In the genomic region with DNA sequence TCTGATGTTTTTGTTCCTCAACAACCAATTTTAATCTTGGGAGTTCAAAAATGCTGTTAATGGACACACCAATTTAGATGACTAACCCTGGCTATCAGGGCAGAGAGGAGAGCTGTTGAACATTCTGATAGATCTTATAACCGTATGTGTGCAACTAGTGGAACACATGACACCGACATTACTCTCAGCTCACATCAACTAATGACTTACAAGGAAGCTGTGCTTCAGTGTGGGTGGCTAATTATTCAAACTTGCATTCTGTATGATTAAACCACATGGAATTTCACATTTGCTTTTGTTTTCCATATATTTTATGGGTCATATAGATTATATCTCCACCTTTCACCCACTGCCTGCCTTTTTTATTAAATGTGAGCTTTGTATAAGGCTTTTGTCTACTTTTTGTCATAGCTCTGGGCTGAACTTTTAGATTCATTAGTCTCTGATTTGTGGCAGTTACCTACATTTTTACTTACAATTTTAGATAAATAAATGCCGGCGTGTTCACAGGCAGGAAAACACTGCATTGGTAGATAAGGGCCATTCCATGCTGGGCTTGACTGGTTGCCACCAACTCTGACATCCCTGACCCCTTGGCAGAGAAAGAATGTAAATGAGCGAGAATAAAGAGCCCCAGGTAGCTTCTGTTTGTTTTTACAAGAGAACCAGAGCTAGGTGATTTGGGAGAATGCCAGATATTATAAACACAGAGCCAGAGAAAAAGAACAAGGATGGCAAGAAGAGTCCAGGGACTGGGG, we compare ENCODE assay signal across 1 cellular context.
TF ChIP-seq lines count a peak whose summit lies in the region.

No MANE protein-coding gene starts in this region.

TF ChIP-seq in HEK293, 187 proteins besides CTCF, POLR2A, EP300 and RAD21 (continued from another document and continues in another):
- TF ChIP-seq, protein P1, sequence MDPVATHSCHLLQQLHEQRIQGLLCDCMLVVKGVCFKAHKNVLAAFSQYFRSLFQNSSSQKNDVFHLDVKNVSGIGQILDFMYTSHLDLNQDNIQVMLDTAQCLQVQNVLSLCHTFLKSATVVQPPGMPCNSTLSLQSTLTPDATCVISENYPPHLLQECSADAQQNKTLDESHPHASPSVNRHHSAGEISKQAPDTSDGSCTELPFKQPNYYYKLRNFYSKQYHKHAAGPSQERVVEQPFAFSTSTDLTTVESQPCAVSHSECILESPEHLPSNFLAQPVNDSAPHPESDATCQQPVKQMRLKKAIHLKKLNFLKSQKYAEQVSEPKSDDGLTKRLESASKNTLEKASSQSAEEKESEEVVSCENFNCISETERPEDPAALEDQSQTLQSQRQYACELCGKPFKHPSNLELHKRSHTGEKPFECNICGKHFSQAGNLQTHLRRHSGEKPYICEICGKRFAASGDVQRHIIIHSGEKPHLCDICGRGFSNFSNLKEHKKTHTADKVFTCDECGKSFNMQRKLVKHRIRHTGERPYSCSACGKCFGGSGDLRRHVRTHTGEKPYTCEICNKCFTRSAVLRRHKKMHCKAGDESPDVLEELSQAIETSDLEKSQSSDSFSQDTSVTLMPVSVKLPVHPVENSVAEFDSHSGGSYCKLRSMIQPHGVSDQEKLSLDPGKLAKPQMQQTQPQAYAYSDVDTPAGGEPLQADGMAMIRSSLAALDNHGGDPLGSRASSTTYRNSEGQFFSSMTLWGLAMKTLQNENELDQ (tag by site-specific recombination; IDR thresholded peaks at IDR 0.05; ENCODE audit: low read depth), result no peak
- TF ChIP-seq ZNF112 (tag by site-specific recombination; IDR thresholded peaks at IDR 0.05), result no peak
- no peak for TF ChIP-seq ZNF132 (tag by site-specific recombination; IDR thresholded peaks at IDR 0.05; ENCODE audit: borderline replicate concordance)
- no peak for TF ChIP-seq ZNF585B (tag by site-specific recombination; IDR thresholded peaks at IDR 0.05)
- no peak for TF ChIP-seq KLF7 (tag by site-specific recombination; IDR thresholded peaks at IDR 0.05; ENCODE audit: borderline replicate concordance)
- no peak for TF ChIP-seq ZNF214 (tag by site-specific recombination; IDR thresholded peaks at IDR 0.05; ENCODE audit: borderline replicate concordance)
- TF ChIP-seq ZBTB8A (tag by site-specific recombination; IDR thresholded peaks at IDR 0.05), result peak; percentile 13; the same call in 1 of the 2 replicates
- TF ChIP-seq ZNF10 (tag by site-specific recombination; IDR thresholded peaks at IDR 0.05), result no peak
- no peak for TF ChIP-seq ZNF549 (tag by site-specific recombination; IDR thresholded peaks at IDR 0.05)
- peak; percentile 71 for TF ChIP-seq GLIS1 (tag by site-specific recombination; IDR thresholded peaks at IDR 0.05)
- no peak for TF ChIP-seq ZNF121 (tag by site-specific recombination; IDR thresholded peaks at IDR 0.05)
- no peak for TF ChIP-seq ZNF561 (tag by site-specific recombination; IDR thresholded peaks at IDR 0.05; ENCODE audit: borderline replicate concordance)
- TF ChIP-seq, protein P2, sequence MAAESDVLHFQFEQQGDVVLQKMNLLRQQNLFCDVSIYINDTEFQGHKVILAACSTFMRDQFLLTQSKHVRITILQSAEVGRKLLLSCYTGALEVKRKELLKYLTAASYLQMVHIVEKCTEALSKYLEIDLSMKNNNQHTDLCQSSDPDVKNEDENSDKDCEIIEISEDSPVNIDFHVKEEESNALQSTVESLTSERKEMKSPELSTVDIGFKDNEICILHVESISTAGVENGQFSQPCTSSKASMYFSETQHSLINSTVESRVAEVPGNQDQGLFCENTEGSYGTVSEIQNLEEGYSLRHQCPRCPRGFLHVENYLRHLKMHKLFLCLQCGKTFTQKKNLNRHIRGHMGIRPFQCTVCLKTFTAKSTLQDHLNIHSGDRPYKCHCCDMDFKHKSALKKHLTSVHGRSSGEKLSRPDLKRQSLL (tag by site-specific recombination; IDR thresholded peaks at IDR 0.05), result peak; percentile 41; the same call in 1 of the 2 replicates
- peak; percentile 69 for TF ChIP-seq SCRT1 (tag by site-specific recombination; IDR thresholded peaks at IDR 0.05; ENCODE audit: borderline replicate concordance)
- TF ChIP-seq ZNF24 (tag by site-specific recombination; IDR thresholded peaks at IDR 0.05), result no peak
- no peak for TF ChIP-seq ZNF76 (tag by site-specific recombination; IDR thresholded peaks at IDR 0.05; ENCODE audit: borderline replicate concordance, low read depth)
- no peak for TF ChIP-seq ZNF670 (tag by site-specific recombination; IDR thresholded peaks at IDR 0.05; ENCODE audit: low read depth)
- peak; percentile 61 for TF ChIP-seq TCF7L2 (IDR thresholded peaks at IDR 0.05; ENCODE audit: borderline replicate concordance, low read depth, low read length)
- TF ChIP-seq ZNF354C (tag by site-specific recombination; IDR thresholded peaks at IDR 0.05; ENCODE audit: borderline replicate concordance, low read depth), result no peak
- TF ChIP-seq, protein P3, sequence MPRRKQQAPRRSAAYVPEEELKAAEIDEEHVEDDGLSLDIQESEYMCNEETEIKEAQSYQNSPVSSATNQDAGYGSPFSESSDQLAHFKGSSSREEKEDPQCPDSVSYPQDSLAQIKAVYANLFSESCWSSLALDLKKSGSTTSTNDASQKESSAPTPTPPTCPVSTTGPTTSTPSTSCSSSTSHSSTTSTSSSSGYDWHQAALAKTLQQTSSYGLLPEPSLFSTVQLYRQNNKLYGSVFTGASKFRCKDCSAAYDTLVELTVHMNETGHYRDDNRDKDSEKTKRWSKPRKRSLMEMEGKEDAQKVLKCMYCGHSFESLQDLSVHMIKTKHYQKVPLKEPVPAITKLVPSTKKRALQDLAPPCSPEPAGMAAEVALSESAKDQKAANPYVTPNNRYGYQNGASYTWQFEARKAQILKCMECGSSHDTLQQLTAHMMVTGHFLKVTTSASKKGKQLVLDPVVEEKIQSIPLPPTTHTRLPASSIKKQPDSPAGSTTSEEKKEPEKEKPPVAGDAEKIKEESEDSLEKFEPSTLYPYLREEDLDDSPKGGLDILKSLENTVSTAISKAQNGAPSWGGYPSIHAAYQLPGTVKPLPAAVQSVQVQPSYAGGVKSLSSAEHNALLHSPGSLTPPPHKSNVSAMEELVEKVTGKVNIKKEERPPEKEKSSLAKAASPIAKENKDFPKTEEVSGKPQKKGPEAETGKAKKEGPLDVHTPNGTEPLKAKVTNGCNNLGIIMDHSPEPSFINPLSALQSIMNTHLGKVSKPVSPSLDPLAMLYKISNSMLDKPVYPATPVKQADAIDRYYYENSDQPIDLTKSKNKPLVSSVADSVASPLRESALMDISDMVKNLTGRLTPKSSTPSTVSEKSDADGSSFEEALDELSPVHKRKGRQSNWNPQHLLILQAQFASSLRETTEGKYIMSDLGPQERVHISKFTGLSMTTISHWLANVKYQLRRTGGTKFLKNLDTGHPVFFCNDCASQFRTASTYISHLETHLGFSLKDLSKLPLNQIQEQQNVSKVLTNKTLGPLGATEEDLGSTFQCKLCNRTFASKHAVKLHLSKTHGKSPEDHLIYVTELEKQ (tag by site-specific recombination; IDR thresholded peaks at IDR 0.05; ENCODE audit: borderline replicate concordance), result no peak
- TF ChIP-seq HOXC10 (CRISPR knock-in tag; IDR thresholded peaks at IDR 0.05), result no peak
- no peak for TF ChIP-seq ZNF830 (tag by site-specific recombination; IDR thresholded peaks at IDR 0.05; ENCODE audit: low read depth)
- no peak for TF ChIP-seq ZNF626 (tag by site-specific recombination; IDR thresholded peaks at IDR 0.05)
- TF ChIP-seq, protein P4, sequence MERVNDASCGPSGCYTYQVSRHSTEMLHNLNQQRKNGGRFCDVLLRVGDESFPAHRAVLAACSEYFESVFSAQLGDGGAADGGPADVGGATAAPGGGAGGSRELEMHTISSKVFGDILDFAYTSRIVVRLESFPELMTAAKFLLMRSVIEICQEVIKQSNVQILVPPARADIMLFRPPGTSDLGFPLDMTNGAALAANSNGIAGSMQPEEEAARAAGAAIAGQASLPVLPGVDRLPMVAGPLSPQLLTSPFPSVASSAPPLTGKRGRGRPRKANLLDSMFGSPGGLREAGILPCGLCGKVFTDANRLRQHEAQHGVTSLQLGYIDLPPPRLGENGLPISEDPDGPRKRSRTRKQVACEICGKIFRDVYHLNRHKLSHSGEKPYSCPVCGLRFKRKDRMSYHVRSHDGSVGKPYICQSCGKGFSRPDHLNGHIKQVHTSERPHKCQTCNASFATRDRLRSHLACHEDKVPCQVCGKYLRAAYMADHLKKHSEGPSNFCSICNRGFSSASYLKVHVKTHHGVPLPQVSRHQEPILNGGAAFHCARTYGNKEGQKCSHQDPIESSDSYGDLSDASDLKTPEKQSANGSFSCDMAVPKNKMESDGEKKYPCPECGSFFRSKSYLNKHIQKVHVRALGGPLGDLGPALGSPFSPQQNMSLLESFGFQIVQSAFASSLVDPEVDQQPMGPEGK (tag by site-specific recombination; IDR thresholded peaks at IDR 0.05), result no peak
- no peak for TF ChIP-seq YY2 (tag by site-specific recombination; IDR thresholded peaks at IDR 0.05)
- no peak for TF ChIP-seq BCL11B (tag by site-specific recombination; IDR thresholded peaks at IDR 0.05; ENCODE audit: low read depth)
- no peak for TF ChIP-seq ZNF394 (tag by site-specific recombination; IDR thresholded peaks at IDR 0.05; ENCODE audit: borderline replicate concordance)
- TF ChIP-seq ZNF610 (tag by site-specific recombination; IDR thresholded peaks at IDR 0.05; ENCODE audit: borderline replicate concordance), result no peak
- TF ChIP-seq, protein P5, sequence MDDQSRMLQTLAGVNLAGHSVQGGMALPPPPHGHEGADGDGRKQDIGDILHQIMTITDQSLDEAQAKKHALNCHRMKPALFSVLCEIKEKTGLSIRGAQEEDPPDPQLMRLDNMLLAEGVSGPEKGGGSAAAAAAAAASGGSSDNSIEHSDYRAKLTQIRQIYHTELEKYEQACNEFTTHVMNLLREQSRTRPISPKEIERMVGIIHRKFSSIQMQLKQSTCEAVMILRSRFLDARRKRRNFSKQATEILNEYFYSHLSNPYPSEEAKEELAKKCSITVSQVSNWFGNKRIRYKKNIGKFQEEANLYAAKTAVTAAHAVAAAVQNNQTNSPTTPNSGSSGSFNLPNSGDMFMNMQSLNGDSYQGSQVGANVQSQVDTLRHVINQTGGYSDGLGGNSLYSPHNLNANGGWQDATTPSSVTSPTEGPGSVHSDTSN (CRISPR knock-in tag; IDR thresholded peaks at IDR 0.05), result no peak
- TF ChIP-seq, protein P6, sequence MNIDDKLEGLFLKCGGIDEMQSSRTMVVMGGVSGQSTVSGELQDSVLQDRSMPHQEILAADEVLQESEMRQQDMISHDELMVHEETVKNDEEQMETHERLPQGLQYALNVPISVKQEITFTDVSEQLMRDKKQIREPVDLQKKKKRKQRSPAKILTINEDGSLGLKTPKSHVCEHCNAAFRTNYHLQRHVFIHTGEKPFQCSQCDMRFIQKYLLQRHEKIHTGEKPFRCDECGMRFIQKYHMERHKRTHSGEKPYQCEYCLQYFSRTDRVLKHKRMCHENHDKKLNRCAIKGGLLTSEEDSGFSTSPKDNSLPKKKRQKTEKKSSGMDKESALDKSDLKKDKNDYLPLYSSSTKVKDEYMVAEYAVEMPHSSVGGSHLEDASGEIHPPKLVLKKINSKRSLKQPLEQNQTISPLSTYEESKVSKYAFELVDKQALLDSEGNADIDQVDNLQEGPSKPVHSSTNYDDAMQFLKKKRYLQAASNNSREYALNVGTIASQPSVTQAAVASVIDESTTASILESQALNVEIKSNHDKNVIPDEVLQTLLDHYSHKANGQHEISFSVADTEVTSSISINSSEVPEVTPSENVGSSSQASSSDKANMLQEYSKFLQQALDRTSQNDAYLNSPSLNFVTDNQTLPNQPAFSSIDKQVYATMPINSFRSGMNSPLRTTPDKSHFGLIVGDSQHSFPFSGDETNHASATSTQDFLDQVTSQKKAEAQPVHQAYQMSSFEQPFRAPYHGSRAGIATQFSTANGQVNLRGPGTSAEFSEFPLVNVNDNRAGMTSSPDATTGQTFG (tag by site-specific recombination; IDR thresholded peaks at IDR 0.05; ENCODE audit: borderline replicate concordance), result no peak
- TF ChIP-seq ZNF341 (tag by site-specific recombination; IDR thresholded peaks at IDR 0.05; ENCODE audit: low read depth), result peak; percentile 50
- TF ChIP-seq, protein P7, sequence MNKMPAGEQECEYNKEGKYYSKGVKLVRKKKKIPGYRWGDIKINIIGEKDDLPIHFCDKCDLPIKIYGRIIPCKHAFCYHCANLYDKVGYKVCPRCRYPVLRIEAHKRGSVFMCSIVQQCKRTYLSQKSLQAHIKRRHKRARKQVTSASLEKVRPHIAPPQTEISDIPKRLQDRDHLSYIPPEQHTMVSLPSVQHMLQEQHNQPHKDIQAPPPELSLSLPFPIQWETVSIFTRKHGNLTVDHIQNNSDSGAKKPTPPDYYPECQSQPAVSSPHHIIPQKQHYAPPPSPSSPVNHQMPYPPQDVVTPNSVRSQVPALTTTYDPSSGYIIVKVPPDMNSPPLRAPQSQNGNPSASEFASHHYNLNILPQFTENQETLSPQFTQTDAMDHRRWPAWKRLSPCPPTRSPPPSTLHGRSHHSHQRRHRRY (tag by site-specific recombination; IDR thresholded peaks at IDR 0.05), result no peak
- no peak for TF ChIP-seq SETDB1 (IDR thresholded peaks at IDR 0.05; ENCODE audit: insufficient read length, low read length)
- no peak for TF ChIP-seq ZNF292 (tag by site-specific recombination; IDR thresholded peaks at IDR 0.05; ENCODE audit: borderline replicate concordance, low read depth)
- no peak for TF ChIP-seq ZFP41 (tag by site-specific recombination; IDR thresholded peaks at IDR 0.05; ENCODE audit: borderline replicate concordance)
- no peak for TF ChIP-seq KLF16 (tag by site-specific recombination; IDR thresholded peaks at IDR 0.05)
- TF ChIP-seq ZFHX2 (tag by site-specific recombination; conservative IDR thresholded peaks at IDR 0.05), result no peak
- no peak for TF ChIP-seq ZNF571 (tag by site-specific recombination; IDR thresholded peaks at IDR 0.05)
- no peak for TF ChIP-seq ZNF510 (tag by site-specific recombination; IDR thresholded peaks at IDR 0.05; ENCODE audit: insufficient replicate concordance)
- TF ChIP-seq ZNF596 (tag by site-specific recombination; IDR thresholded peaks at IDR 0.05), result peak; percentile 31; the same call in 1 of the 2 replicates
- TF ChIP-seq, protein P8, sequence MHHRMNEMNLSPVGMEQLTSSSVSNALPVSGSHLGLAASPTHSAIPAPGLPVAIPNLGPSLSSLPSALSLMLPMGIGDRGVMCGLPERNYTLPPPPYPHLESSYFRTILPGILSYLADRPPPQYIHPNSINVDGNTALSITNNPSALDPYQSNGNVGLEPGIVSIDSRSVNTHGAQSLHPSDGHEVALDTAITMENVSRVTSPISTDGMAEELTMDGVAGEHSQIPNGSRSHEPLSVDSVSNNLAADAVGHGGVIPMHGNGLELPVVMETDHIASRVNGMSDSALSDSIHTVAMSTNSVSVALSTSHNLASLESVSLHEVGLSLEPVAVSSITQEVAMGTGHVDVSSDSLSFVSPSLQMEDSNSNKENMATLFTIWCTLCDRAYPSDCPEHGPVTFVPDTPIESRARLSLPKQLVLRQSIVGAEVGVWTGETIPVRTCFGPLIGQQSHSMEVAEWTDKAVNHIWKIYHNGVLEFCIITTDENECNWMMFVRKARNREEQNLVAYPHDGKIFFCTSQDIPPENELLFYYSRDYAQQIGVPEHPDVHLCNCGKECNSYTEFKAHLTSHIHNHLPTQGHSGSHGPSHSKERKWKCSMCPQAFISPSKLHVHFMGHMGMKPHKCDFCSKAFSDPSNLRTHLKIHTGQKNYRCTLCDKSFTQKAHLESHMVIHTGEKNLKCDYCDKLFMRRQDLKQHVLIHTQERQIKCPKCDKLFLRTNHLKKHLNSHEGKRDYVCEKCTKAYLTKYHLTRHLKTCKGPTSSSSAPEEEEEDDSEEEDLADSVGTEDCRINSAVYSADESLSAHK (tag by site-specific recombination; IDR thresholded peaks at IDR 0.05), result 0 out of 2 replicates have a peak, but pooled peaks have one; percentile 31
- TF ChIP-seq ZNF19 (tag by site-specific recombination; IDR thresholded peaks at IDR 0.05; ENCODE audit: low read depth), result no peak
- no peak for TF ChIP-seq ZNF157 (tag by site-specific recombination; IDR thresholded peaks at IDR 0.05)
- peak; percentile 75 for TF ChIP-seq FEZF1 (tag by site-specific recombination; IDR thresholded peaks at IDR 0.05)
- no peak for TF ChIP-seq ZNF473 (tag by site-specific recombination; IDR thresholded peaks at IDR 0.05)
- TF ChIP-seq ZNF530 (tag by site-specific recombination; IDR thresholded peaks at IDR 0.05; ENCODE audit: low read depth), result no peak
